1 cellular context compared by ENCODE assay signal in genomic region chr2:20215183-20216040, GRCh38.
TF ChIP-seq lines count a peak whose summit lies in the region.

No MANE protein-coding gene starts in this region.

TF ChIP-seq in HepG2, 621 proteins besides CTCF, POLR2A, EP300 and RAD21 (continued from another document and continues in another):
- TF ChIP-seq KAT7 (CRISPR knock-in tag; IDR thresholded peaks at IDR 0.05; ENCODE audit: borderline replicate concordance) = peak; percentile 69; the same call in 1 of the 2 replicates
- TF ChIP-seq ZNF253 (CRISPR knock-in tag; IDR thresholded peaks at IDR 0.05; ENCODE audit: borderline replicate concordance) = 0 out of 2 replicates have a peak, but pooled peaks have one; percentile 60
- peak; percentile 87 for TF ChIP-seq JUND (CRISPR knock-in tag; IDR thresholded peaks at IDR 0.05)
- TF ChIP-seq KLF12 (CRISPR knock-in tag; IDR thresholded peaks at IDR 0.05; ENCODE audit: borderline replicate concordance) = no peak
- peak; percentile 32; the same call in 1 of the 2 replicates for TF ChIP-seq ZNF510 (CRISPR knock-in tag; IDR thresholded peaks at IDR 0.05; ENCODE audit: low read depth)
- no peak for TF ChIP-seq CENPT (CRISPR knock-in tag; IDR thresholded peaks at IDR 0.05; ENCODE audit: low read depth)
- TF ChIP-seq ZNF468 (CRISPR knock-in tag; IDR thresholded peaks at IDR 0.05) = no peak; the same call in 1 of the 2 replicates
- TF ChIP-seq PLSCR1 (CRISPR knock-in tag; IDR thresholded peaks at IDR 0.05; ENCODE audit: borderline replicate concordance) = no peak
- peak; percentile 99 for TF ChIP-seq HDAC2 (CRISPR knock-in tag; IDR thresholded peaks at IDR 0.05)
- no peak for TF ChIP-seq RAD51 (IDR thresholded peaks at IDR 0.05; ENCODE audit: borderline replicate concordance)
- peak; percentile 89; the same call in 1 of the 2 replicates for TF ChIP-seq ZNF609 (CRISPR knock-in tag; IDR thresholded peaks at IDR 0.05; ENCODE audit: borderline replicate concordance)
- TF ChIP-seq SKI (IDR thresholded peaks at IDR 0.05; ENCODE audit: partially characterized antibody) = peak; percentile 76
- peak; percentile 95 for TF ChIP-seq BORCS8-MEF2B (CRISPR knock-in tag; IDR thresholded peaks at IDR 0.05)
- TF ChIP-seq HIC2 (CRISPR knock-in tag; IDR thresholded peaks at IDR 0.05; ENCODE audit: low read depth) = peak; percentile 98
- TF ChIP-seq ZNF766 (CRISPR knock-in tag; IDR thresholded peaks at IDR 0.05; ENCODE audit: borderline replicate concordance) = peak; percentile 43; the same call in 1 of the 2 replicates
- TF ChIP-seq ZEB1 (IDR thresholded peaks at IDR 0.05; ENCODE audit: insufficient replicate concordance, low read depth) = peak; percentile 12
- peak; percentile 82; the same call in 1 of the 2 replicates for TF ChIP-seq MIER3 (CRISPR knock-in tag; IDR thresholded peaks at IDR 0.05; ENCODE audit: borderline replicate concordance)
- TF ChIP-seq MTA3 (CRISPR knock-in tag; IDR thresholded peaks at IDR 0.05) = no peak
- TF ChIP-seq RFX3 (CRISPR knock-in tag; IDR thresholded peaks at IDR 0.05) = no peak
- TF ChIP-seq DDIT3 (CRISPR knock-in tag; IDR thresholded peaks at IDR 0.05) = no peak
- peak; percentile 79; the same call in 1 of the 2 replicates for TF ChIP-seq ZNF350 (CRISPR knock-in tag; IDR thresholded peaks at IDR 0.05; ENCODE audit: borderline replicate concordance, low read depth)
- no peak for TF ChIP-seq NCOA1 (CRISPR knock-in tag; IDR thresholded peaks at IDR 0.05)
- TF ChIP-seq SIX4 (CRISPR knock-in tag; IDR thresholded peaks at IDR 0.05) = peak; percentile 99
- no peak for TF ChIP-seq PREB (CRISPR knock-in tag; IDR thresholded peaks at IDR 0.05)
- peak; percentile 90 for TF ChIP-seq POGZ (CRISPR knock-in tag; IDR thresholded peaks at IDR 0.05)
- peak; percentile 92 for TF ChIP-seq ZFP91 (CRISPR knock-in tag; IDR thresholded peaks at IDR 0.05; ENCODE audit: borderline replicate concordance)
- peak; percentile 29; the same call in 1 of the 2 replicates for TF ChIP-seq ZNF3 (CRISPR knock-in tag; IDR thresholded peaks at IDR 0.05)
- TF ChIP-seq ZFP82 (CRISPR knock-in tag; IDR thresholded peaks at IDR 0.05; ENCODE audit: borderline replicate concordance) = no peak; the same call in 1 of the 2 replicates
- peak; percentile 99 for TF ChIP-seq PAXIP1 (CRISPR knock-in tag; conservative IDR thresholded peaks at IDR 0.05)
- TF ChIP-seq SALL1 (CRISPR knock-in tag; IDR thresholded peaks at IDR 0.05) = peak; percentile 99
- no peak for TF ChIP-seq FOSL1 (CRISPR knock-in tag; IDR thresholded peaks at IDR 0.05; ENCODE audit: borderline replicate concordance)
- no peak for TF ChIP-seq BCL3 (CRISPR knock-in tag; IDR thresholded peaks at IDR 0.05)
- peak; percentile 91; the same call in 1 of the 2 replicates for TF ChIP-seq AHDC1 (CRISPR knock-in tag; IDR thresholded peaks at IDR 0.05; ENCODE audit: borderline replicate concordance)
- TF ChIP-seq ZNF781 (CRISPR knock-in tag; IDR thresholded peaks at IDR 0.05; ENCODE audit: borderline replicate concordance, not compliant biosample characterization) = peak; percentile 51
- TF ChIP-seq ZNF788 (CRISPR knock-in tag; IDR thresholded peaks at IDR 0.05; ENCODE audit: borderline replicate concordance) = peak; percentile 81; the same call in 1 of the 2 replicates
- TF ChIP-seq REL (CRISPR knock-in tag; conservative IDR thresholded peaks at IDR 0.05) = no peak
